Comparison of ENCODE assay signal across 9 cellular contexts in the genomic region with DNA sequence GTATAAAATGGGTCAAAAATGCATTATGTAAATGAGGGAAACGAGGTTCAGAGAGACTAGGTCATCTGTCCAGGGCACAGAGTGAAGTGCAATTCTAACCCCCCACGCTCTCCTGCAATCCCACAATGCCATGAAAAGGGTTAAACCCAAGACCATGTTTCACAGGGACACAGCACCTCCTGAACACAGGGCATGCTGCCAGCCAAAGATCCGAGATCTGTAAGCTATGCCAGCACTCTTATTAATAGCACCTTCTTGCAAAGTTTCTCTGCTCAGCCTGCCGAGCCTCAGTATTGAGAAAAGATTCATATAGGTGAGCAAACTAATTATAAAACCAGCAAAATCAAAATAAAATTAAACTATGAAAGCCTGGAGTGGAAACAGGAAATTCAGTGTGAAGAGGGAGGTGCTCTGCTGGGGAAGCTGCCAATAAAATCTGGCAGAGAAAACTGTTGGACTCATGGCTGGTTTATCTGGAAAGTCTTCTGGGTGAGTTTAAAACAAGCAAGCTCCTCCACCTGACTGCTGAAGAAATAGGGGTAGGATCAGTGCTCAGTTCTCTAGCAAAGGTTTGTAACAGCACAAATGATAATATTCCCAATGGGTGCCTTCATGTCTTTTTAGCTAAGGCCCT. TPM values are rescaled to one million over a fixed set of nuclear protein-coding genes. Genes with fewer than 3 reads are reported as not detected.
A peak's percentile ranks its signal among the peaks of the same experiment; 100 is the strongest.
DNase-seq lines count a peak whose midpoint lies in the region; ATAC-seq and TF ChIP-seq lines count a peak whose summit lies in the region.
"Had no signal": no experiment of that assay in that cellular context is flagged by ENCODE, and none has a peak within 500 bp of the region (broad histone marks: within the 10 kb centered on the region; RNA-seq: fewer than 3 reads in every experiment).

No MANE protein-coding gene starts in this region.

- no peaks in the 10 kb centered on the region for H4K20me1 ChIP-seq in MM.1S (ENCODE audit: insufficient read depth, low read length)

- peaks cover 0 to 4% of the 10 kb centered on the region in 2 donors for H3K36me3 Mint-ChIP-seq in activated T-cell treated with anti-CD3 and anti-CD28 coated beads, Interleukin-2, amount 50 U/mL, for 72 hours (ENCODE audit: insufficient read depth in 2 of 2)

- H3K36me3 ChIP-seq in heart right ventricle (peaks cover 0 to 6% (median 0%) of the 10 kb centered on the region in 9 donors), gastrocnemius medialis (no peaks in the 10 kb centered on the region), MM.1S (replicated peaks; ENCODE audit: insufficient read depth, low read length) (no peaks in the 10 kb centered on the region)

- intact Hi-C loops in heart right ventricle (cut with DNase I) (loop anchor here in 4 of 10 donors (5.0 kb wide), 3 partner anchors 38 to 47 kb away; no protein-coding TSS in a partner anchor), gastrocnemius medialis (cut with DNase I; ENCODE audit: low total_unique reads) (no loop called here)

- no peak for TF ChIP-seq POLR2A in gastrocnemius medialis (IDR thresholded peaks at IDR 0.05)

- peak overlapping the region in 5 of 10 donors; percentile 24 to 33 (median 28) for H3K4me3 ChIP-seq in heart right ventricle
- peak overlapping the region; percentile 5 to 41 (median 31) for H3K4me3 ChIP-seq in gastrocnemius medialis
- H3K4me3 ChIP-seq in MM.1S (ENCODE audit: low read length) = no peak overlapping the region

- H3K9ac ChIP-seq in MM.1S (ENCODE audit: low read length) = no peak overlapping the region

- H3K9me3 ChIP-seq in heart right ventricle (no peaks in the 10 kb centered on the region), gastrocnemius medialis (no peaks in the 10 kb centered on the region), MM.1S (replicated peaks; ENCODE audit: insufficient read depth, low read length) (no peaks in the 10 kb centered on the region)

- H3K9me3 Mint-ChIP-seq in activated T-cell treated with anti-CD3 and anti-CD28 coated beads, Interleukin-2, amount 50 U/mL, for 72 hours = no peaks in the 10 kb centered on the region

- peak; percentile 35 to 77 (median 70) for ATAC-seq in heart right ventricle
- ATAC-seq in gastrocnemius medialis = peak; percentile 68 to 73
- no peak for ATAC-seq in HG03469 (IDR thresholded peaks at IDR 0.05; ENCODE audit: unreplicated experiment)
- no peak for ATAC-seq in activated T-cell treated with anti-CD3 and anti-CD28 coated beads, Interleukin-2, amount 50 U/mL, for 72 hours (replicated peaks in 1 of 2)
- no peak for ATAC-seq in HG03521 (IDR thresholded peaks at IDR 0.05; ENCODE audit: unreplicated experiment)

- H3K27ac ChIP-seq in angular gyrus (ENCODE audit: low read depth, low read length) = peak overlapping the region; percentile 32
- peak overlapping the region; percentile 3 to 92 (median 66) for H3K27ac ChIP-seq in heart right ventricle
- H3K27ac ChIP-seq in gastrocnemius medialis = peak overlapping the region; percentile 84 to 93 (median 92)
- H3K27ac ChIP-seq in MM.1S (ENCODE audit: low read length) = no peak overlapping the region

- H3K79me2 ChIP-seq in MM.1S (ENCODE audit: low read length) = peaks cover 81% of the 10 kb centered on the region

- H2AFZ ChIP-seq in MM.1S (ENCODE audit: low read length) = no peak overlapping the region

- no peaks in the 10 kb centered on the region for H3K27me3 Mint-ChIP-seq in activated T-cell treated with anti-CD3 and anti-CD28 coated beads, Interleukin-2, amount 50 U/mL, for 72 hours (ENCODE audit: low read depth)

- no peak overlapping the region for H3K27ac Mint-ChIP-seq in activated T-cell treated with anti-CD3 and anti-CD28 coated beads, Interleukin-2, amount 50 U/mL, for 72 hours

- H3K4me1 Mint-ChIP-seq in activated T-cell treated with anti-CD3 and anti-CD28 coated beads, Interleukin-2, amount 50 U/mL, for 72 hours (ENCODE audit: low read depth) = no peaks in the 10 kb centered on the region

- no peak overlapping the region for H3K4me3 Mint-ChIP-seq in activated T-cell treated with anti-CD3 and anti-CD28 coated beads, Interleukin-2, amount 50 U/mL, for 72 hours

- no peaks in the 10 kb centered on the region for H3K9me2 ChIP-seq in MM.1S (replicated peaks; ENCODE audit: insufficient read depth, low read length)

- no peaks in the 10 kb centered on the region for H3F3A ChIP-seq in MM.1S (ENCODE audit: insufficient read depth, low read length)

- peaks cover 52 to 88% (median 72%) of the 10 kb centered on the region in 9 donors for H3K4me1 ChIP-seq in heart right ventricle
- peaks cover 79 to 83% of the 10 kb centered on the region in 2 donors for H3K4me1 ChIP-seq in gastrocnemius medialis
- no peaks in the 10 kb centered on the region for H3K4me1 ChIP-seq in MM.1S (ENCODE audit: low read length)

- in situ Hi-C loops in gastrocnemius medialis (cut with MboI; ENCODE audit: low sequenced_read_pairs in 4 of 4) = no loop called here

- WGBS in heart right ventricle, 2 donors = 8 to 16% methylated on average over 4 of the region's 4 CpGs

- TF ChIP-seq CTCF in heart right ventricle (IDR thresholded peaks at IDR 0.05) = no peak
- no peak for TF ChIP-seq CTCF in gastrocnemius medialis (IDR thresholded peaks at IDR 0.05 in 4 of 5, conservative IDR thresholded peaks at IDR 0.05 in 1 of 5)
- no peak for TF ChIP-seq CTCF in MM.1S (IDR thresholded peaks at IDR 0.05; ENCODE audit: low read length)

- DNase-seq in GM04504 (ENCODE audit: low read depth) (peak; percentile 58), heart right ventricle (peak; percentile 58 to 87), gastrocnemius medialis (peak; percentile 58 to 72), MM.1S (no peak)
- DNase-seq in activated T-cell treated with anti-CD3 and anti-CD28 coated beads, Interleukin-2, amount 50 U/mL, for 72 hours = no peak
- DNase-seq: activated naive CD4-positive, alpha-beta T cell had no signal

- H3K4me2 ChIP-seq in MM.1S (ENCODE audit: low read depth, low read length) = no peak overlapping the region

- H3K27me3 ChIP-seq in heart right ventricle = no peaks in the 10 kb centered on the region
- no peaks in the 10 kb centered on the region for H3K27me3 ChIP-seq in gastrocnemius medialis
- no peaks in the 10 kb centered on the region for H3K27me3 ChIP-seq in MM.1S (replicated peaks; ENCODE audit: insufficient read depth, low read length)

RNA-seq across cellular contexts. Expression of a gene that starts 50.3 kb away (rescaled TPM):
- 100 to 1,000 TPM in 3 of 10 donors, 10 to 100 TPM in 7; 71.9 to 109 (median 95.2) TPM for total RNA-seq in heart right ventricle
- 10 to 100 TPM; 23.8 to 33.8 TPM for polyA plus RNA-seq in heart right ventricle
- total RNA-seq in gastrocnemius medialis = 100 to 1,000 TPM in 1 of 4 donors, 10 to 100 TPM in 3; 45.3 to 103 (median 58.6) TPM
- 10 to 100 TPM; 21.6 to 44.8 TPM for total RNA-seq in activated T-cell treated with anti-CD3 and anti-CD28 coated beads, Interleukin-2, amount 50 U/mL, for 72 hours

Comparison
In these comparisons a context has a peak if more than half of its experiments do, and no peak if none do; other contexts are left out.
1. DNase-seq: peak in GM04504 (single experiment), heart right ventricle (2 of 2) and gastrocnemius medialis (2 of 2); none in MM.1S (single experiment) and activated T-cell treated with anti-CD3 and anti-CD28 coated beads, Interleukin-2, amount 50 U/mL, for 72 hours (0 of 2).
2. ATAC-seq: peak in heart right ventricle (8 of 8) and gastrocnemius medialis (2 of 2); none in HG03469 (single experiment), activated T-cell treated with anti-CD3 and anti-CD28 coated beads, Interleukin-2, amount 50 U/mL, for 72 hours (0 of 2) and HG03521 (single experiment).